In genomic region chr19:48493718-48494515, GRCh38 we compare ENCODE assay signal across 9 cellular contexts. TPM values are rescaled to one million over a fixed set of nuclear protein-coding genes. Genes with fewer than 3 reads are reported as not detected.
DNase-seq lines count a peak whose midpoint lies in the region; ATAC-seq and TF ChIP-seq lines count a peak whose summit lies in the region.
"Had no signal": no experiment of that assay in that cellular context is flagged by ENCODE, and none has a peak within 500 bp of the region (broad histone marks: within the 10 kb centered on the region; RNA-seq: fewer than 3 reads in every experiment).

No MANE protein-coding gene starts in this region.

- DNase-seq in esophagus squamous epithelium (lab: John Stamatoyannopoulos, UW) (no peak), left lobe of liver (ENCODE audit: low spot score) (no peak), ecto neural progenitor cell (ENCODE audit: low spot score) (no peak), NCI-H1092 treated with DMSO at 0.1 percent for 48 hours (lab: John Stamatoyannopoulos, UW) (no peak)

- WGBS in esophagus squamous epithelium, 2 donors = 28 to 54% methylated on average over 6 to 11 of the region's 74 CpGs

- H3K4me1 ChIP-seq in OCI-LY1 (ENCODE audit: insufficient read depth, low read length, severe bottlenecking) (peaks cover 8% of the 10 kb centered on the region), esophagus squamous epithelium (peaks cover 12 to 86% (median 22%) of the 10 kb centered on the region in 3 donors), parathyroid adenoma (no peaks in the 10 kb centered on the region)

- H3K79me2 ChIP-seq in OCI-LY1 (ENCODE audit: insufficient read depth, low read length) = no peaks in the 10 kb centered on the region
- no peaks in the 10 kb centered on the region for H3K79me2 ChIP-seq in parathyroid adenoma

- TF ChIP-seq CTCF in OCI-LY1 (IDR thresholded peaks at IDR 0.05; ENCODE audit: low read length) (no peak), esophagus squamous epithelium (IDR thresholded peaks at IDR 0.05) (no peak), parathyroid adenoma (IDR thresholded peaks at IDR 0.05) (no peak)

- no peaks in the 10 kb centered on the region for H3K36me3 ChIP-seq in OCI-LY1 (ENCODE audit: insufficient read depth, low read length)
- no peaks in the 10 kb centered on the region for H3K36me3 ChIP-seq in esophagus squamous epithelium
- H3K36me3 ChIP-seq in parathyroid adenoma (ENCODE audit: control insufficient read depth, insufficient read depth, low read length) = no peaks in the 10 kb centered on the region

- ATAC-seq in GM18505 (IDR thresholded peaks at IDR 0.05; ENCODE audit: unreplicated experiment) (peak; percentile 3), GM19395 (IDR thresholded peaks at IDR 0.05; ENCODE audit: unreplicated experiment) (no peak), left lobe of liver (no peak)

- peak overlapping the region; percentile 77 for H3K4me2 ChIP-seq in OCI-LY1 (ENCODE audit: low read length)
- peak overlapping the region; percentile 97 for H3K4me2 ChIP-seq in parathyroid adenoma (ENCODE audit: low read length)

- no peak overlapping the region for H2AFZ ChIP-seq in OCI-LY1 (ENCODE audit: low read length)
- peak overlapping the region; percentile 90 for H2AFZ ChIP-seq in parathyroid adenoma

- no peaks in the 10 kb centered on the region for H3F3A ChIP-seq in OCI-LY1 (ENCODE audit: insufficient read depth, low read length)

- H3K9me3 ChIP-seq in OCI-LY1 (ENCODE audit: low read length) = no peaks in the 10 kb centered on the region
- H3K9me3 ChIP-seq in esophagus squamous epithelium = no peaks in the 10 kb centered on the region
- H3K9me3 ChIP-seq in parathyroid adenoma (ENCODE audit: control insufficient read depth, low read length) = no peaks in the 10 kb centered on the region

- H4K20me1 ChIP-seq in OCI-LY1 (ENCODE audit: insufficient read depth, low read length) = no peaks in the 10 kb centered on the region

- H3K27ac ChIP-seq in OCI-LY1 (ENCODE audit: low read depth, low read length, poor library complexity, severe bottlenecking) = no peak overlapping the region
- peak overlapping the region; percentile 85 to 90 (median 89) for H3K27ac ChIP-seq in esophagus squamous epithelium
- H3K27ac ChIP-seq in parathyroid adenoma = peak overlapping the region; percentile 42

- H3K27me3 ChIP-seq in OCI-LY1 (ENCODE audit: insufficient read depth, low read length) = no peaks in the 10 kb centered on the region
- peaks cover 0 to 16% (median 0%) of the 10 kb centered on the region in 4 donors for H3K27me3 ChIP-seq in esophagus squamous epithelium
- H3K27me3 ChIP-seq in parathyroid adenoma (ENCODE audit: control insufficient read depth, insufficient read depth, low read length) = no peaks in the 10 kb centered on the region

- TF ChIP-seq POLR2A in GM18505 (IDR thresholded peaks at IDR 0.05; ENCODE audit: borderline replicate concordance, extremely low read depth, insufficient read depth, insufficient read length) = no peak
- TF ChIP-seq POLR2A in esophagus squamous epithelium (IDR thresholded peaks at IDR 0.05) = no peak

- peak overlapping the region; percentile 40; the same call in 1 of the 2 replicates for H3K9ac ChIP-seq in OCI-LY1 (ENCODE audit: low read length)
- H3K9ac ChIP-seq in parathyroid adenoma = no peak overlapping the region

- intact Hi-C loops in esophagus squamous epithelium (cut with DNase I) = no loop called here

- H3K4me3 ChIP-seq in OCI-LY1 (ENCODE audit: low read depth, low read length, poor library complexity, severe bottlenecking) (peak overlapping the region; percentile 58), esophagus squamous epithelium (peak overlapping the region; percentile 39 to 84 (median 56)), parathyroid adenoma (ENCODE audit: low read depth, low read length) (peak overlapping the region; percentile 71)

- no peaks in the 10 kb centered on the region for H3K9me2 ChIP-seq in OCI-LY1 (ENCODE audit: low read depth, low read length)

RNA-seq across cellular contexts. Expression of gene LMTK3, which starts 17.7 kb away (rescaled TPM):
- total RNA-seq in esophagus squamous epithelium (1 to 10 TPM; 2.1 to 7.8 (median 2.8) TPM), left lobe of liver (0.43 TPM)

RNA-seq across cellular contexts. Expression of gene CYTH2, which starts 24.7 kb away (rescaled TPM):
- total RNA-seq in esophagus squamous epithelium (100 to 1,000 TPM in 1 of 4 donors, 10 to 100 TPM in 3; 40.8 to 101 (median 47.8) TPM), left lobe of liver (13.9 TPM)

RNA-seq across cellular contexts. Expression of gene KCNJ14, which starts 38.5 kb away (rescaled TPM):
- total RNA-seq in esophagus squamous epithelium (1 to 10 TPM in 1 of 4 donors, under 1 TPM in 3; 0.57 to 1.3 (median 0.92) TPM), left lobe of liver (0.38 TPM)

RNA-seq across cellular contexts. Expression of gene GRWD1, which starts 48.1 kb away (rescaled TPM):
- total RNA-seq in esophagus squamous epithelium (10 to 100 TPM; 33.0 to 43.9 (median 34.6) TPM), left lobe of liver (16.0 TPM)

RNA-seq across cellular contexts. Expression of gene SULT2B1, which starts 58.1 kb away (rescaled TPM):
- total RNA-seq in esophagus squamous epithelium = 100 to 1,000 TPM in 2 of 4 donors, 10 to 100 TPM in 2; 84.8 to 253 (median 150) TPM
- not detected for total RNA-seq in left lobe of liver
- total RNA-seq: renal cortical epithelial cell had no signal
